Comparison of ENCODE assay signal across 8 cellular contexts in the genomic region with DNA sequence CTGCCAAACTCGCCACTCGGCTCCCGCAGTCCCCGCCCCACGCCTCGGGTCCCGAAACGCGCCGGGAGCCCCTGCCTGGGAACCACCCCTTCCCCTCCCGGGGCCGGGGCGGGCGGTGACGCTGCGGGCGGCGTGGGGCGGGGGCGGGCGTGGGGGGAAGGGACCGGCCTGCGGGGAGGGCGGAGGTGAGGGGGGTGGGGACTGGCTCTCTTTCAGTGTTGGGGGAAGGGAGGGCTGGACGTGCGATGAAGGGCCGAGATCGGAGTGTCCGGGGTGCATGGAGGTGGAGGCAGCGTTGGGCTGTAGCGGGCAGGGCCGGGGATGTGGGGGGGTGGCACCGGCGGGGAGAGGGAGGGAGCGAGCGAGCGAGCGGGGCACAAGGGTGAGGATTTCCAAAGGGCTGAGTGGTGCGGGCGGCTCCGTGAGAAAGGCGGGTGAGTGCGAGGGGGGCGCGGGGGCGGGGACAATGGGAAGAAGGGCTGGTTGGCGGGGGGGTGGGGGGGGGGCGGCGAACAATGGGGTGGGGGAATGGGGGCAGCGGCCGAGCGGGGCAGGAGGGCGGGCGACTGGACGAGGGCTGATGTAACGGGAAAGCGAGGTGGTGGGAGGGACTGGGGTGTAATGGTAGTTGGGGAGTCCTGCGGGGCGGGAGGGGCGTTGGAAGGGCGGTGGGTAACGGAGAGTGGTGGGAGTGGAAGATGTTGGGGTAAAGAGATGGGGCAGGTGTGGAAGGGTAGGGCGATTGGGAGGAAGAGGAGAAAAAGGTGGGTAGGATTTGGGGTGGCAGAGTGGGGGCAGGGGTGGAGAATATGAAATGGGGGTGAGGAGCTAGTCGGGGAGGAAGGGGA. TPM values are rescaled to one million over a fixed set of nuclear protein-coding genes. Genes with fewer than 3 reads are reported as not detected.
DNase-seq lines count a peak whose midpoint lies in the region; ATAC-seq, FAIRE-seq and TF ChIP-seq lines count a peak whose summit lies in the region.

No MANE protein-coding gene starts in this region.

- ATAC-seq in HG03066 (IDR thresholded peaks at IDR 0.05; ENCODE audit: low read depth, unreplicated experiment) (peak; percentile 14), heart left ventricle (peak in 3 of 4 donors; percentile 19 to 67 (median 65))

- TF ChIP-seq CTCF in 22Rv1 (IDR thresholded peaks at IDR 0.05) (no peak), heart left ventricle (IDR thresholded peaks at IDR 0.05) (no peak), progenitor cell of endocrine pancreas (IDR thresholded peaks at IDR 0.05; ENCODE audit: unreplicated experiment) (no peak), uterus (IDR thresholded peaks at IDR 0.05) (no peak)

- TF ChIP-seq POLR2A in heart left ventricle (IDR thresholded peaks at IDR 0.05) (no peak), uterus (IDR thresholded peaks at IDR 0.05) (no peak)

- DNase-seq in GM18507 (ENCODE audit: extremely low spot score, insufficient read length, low read depth) (peak; percentile 32), RPMI7951 (ENCODE audit: low read depth) (peak; percentile 54), heart left ventricle (peak; percentile 72 to 81 (median 79)), progenitor cell of endocrine pancreas (ENCODE audit: low spot score, unreplicated experiment) (no peak), uterus (peak; percentile 75 to 80)
- DNase-seq in activated naive CD8-positive, alpha-beta T cell treated with anti-CD3 and anti-CD28 coated beads, Interleukin-2, amount 50 U/mL, for 16 hours (ENCODE audit: low read depth, low spot score) = peak; percentile 37

- peak overlapping the region; percentile 91 for H3K4me3 Mint-ChIP-seq in progenitor cell of endocrine pancreas (ENCODE audit: low read depth)

- H3K36me3 ChIP-seq in heart left ventricle (peaks cover 0 to 5% (median 0%) of the 10 kb centered on the region in 9 donors), uterus (no peaks in the 10 kb centered on the region)

- intact Hi-C loops in heart left ventricle (cut with DNase I) (loop anchor here in 5 of 10 donors (5.0 to 10.0 kb wide), 3 partner anchors 49 to 201 kb away; partner anchors contain the start of gene SGCB (in 4 of the 5)), uterus (cut with DNase I; ENCODE audit: low total_unique reads) (no loop called here)

- H3K4me1 Mint-ChIP-seq in progenitor cell of endocrine pancreas (ENCODE audit: low read depth) = peaks cover 19% of the 10 kb centered on the region

- H3K9me3 Mint-ChIP-seq in progenitor cell of endocrine pancreas (ENCODE audit: low read depth) = no peaks in the 10 kb centered on the region

- WGBS in heart left ventricle, 4 donors = 1 to 2% (median 1%) methylated on average over 42 to 63 of the region's 64 CpGs

- H3K9me3 ChIP-seq in heart left ventricle (no peaks in the 10 kb centered on the region), uterus (no peaks in the 10 kb centered on the region)

- H3K27me3 ChIP-seq in heart left ventricle (no peaks in the 10 kb centered on the region), uterus (no peaks in the 10 kb centered on the region)

- FAIRE-seq in GM18507 (lab: Jason Lieb, UNC) = no peak

- H3K4me3 ChIP-seq in heart left ventricle = peak overlapping the region; percentile 68 to 95 (median 88)
- H3K4me3 ChIP-seq in uterus = peak overlapping the region; percentile 81 to 98

- H3K36me3 Mint-ChIP-seq in progenitor cell of endocrine pancreas (ENCODE audit: insufficient read depth) = no peaks in the 10 kb centered on the region

- peak overlapping the region; percentile 93 for H3K27ac Mint-ChIP-seq in progenitor cell of endocrine pancreas

- H3K27ac ChIP-seq in 22Rv1 = peak overlapping the region; percentile 96
- peak overlapping the region; percentile 76 to 99 (median 93) for H3K27ac ChIP-seq in heart left ventricle
- H3K27ac ChIP-seq in uterus = peak overlapping the region; percentile 93 to 96

- peaks cover 0 to 24% (median 11%) of the 10 kb centered on the region in 12 donors for H3K4me1 ChIP-seq in heart left ventricle
- H3K4me1 ChIP-seq in uterus = no peaks in the 10 kb centered on the region

- peaks cover 10% of the 10 kb centered on the region for H3K27me3 Mint-ChIP-seq in progenitor cell of endocrine pancreas

RNA-seq across cellular contexts. Expression of gene DCUN1D4, which starts 0.6 kb away (rescaled TPM):
- total RNA-seq in RPMI7951 (2014; rRNA removed; shearing (Covaris generic)) = 24.6 and 25.8 TPM in 2 replicates
- 10 to 100 TPM; 16.6 to 54.0 (median 38.1) TPM for total RNA-seq in heart left ventricle
- 10 to 100 TPM; 10.4 to 19.1 TPM for polyA plus RNA-seq in heart left ventricle
- total RNA-seq in progenitor cell of endocrine pancreas = 69.8 and 82.8 TPM in 2 replicates
- total RNA-seq in uterus = 100 to 1,000 TPM in 2 of 4 donors, 10 to 100 TPM in 2; 38.2 to 109 (median 88.1) TPM
